In genomic region chr12:6534914-6535696, GRCh38 we compare ENCODE assay signal across 8 cellular contexts. TPM values are rescaled to one million over a fixed set of nuclear protein-coding genes. Genes with fewer than 3 reads are reported as not detected.
DNase-seq lines count a peak whose midpoint lies in the region; ATAC-seq and TF ChIP-seq lines count a peak whose summit lies in the region.

No MANE protein-coding gene starts in this region.

- H3K36me3 ChIP-seq in IMR-90 (ENCODE audit: control insufficient read depth, insufficient read depth, low read length) (peaks cover 51% of the 10 kb centered on the region), tibial artery (peaks cover 33 to 55% (median 42%) of the 10 kb centered on the region in 3 donors)

- peak overlapping the region; percentile 95 for H3K14ac ChIP-seq in IMR-90 (replicated peaks; ENCODE audit: low read depth, low read length)

- peaks cover 58% of the 10 kb centered on the region for H4K20me1 ChIP-seq in IMR-90 (ENCODE audit: insufficient read depth, low read length)

- peaks cover 2 to 68% of the 10 kb centered on the region in 2 experiments; a peak in 3 of 4 replicates for H3K79me1 ChIP-seq in IMR-90 (ENCODE audit: low read depth in 1 of 2, low read length in 2 of 2)

- H4K91ac ChIP-seq in IMR-90 (ENCODE audit: insufficient read depth, low read depth, low read length), result peak overlapping the region; percentile 59

- H3K27ac ChIP-seq in IMR-90 (ENCODE audit: insufficient read depth, low read length) (peak overlapping the region; percentile 93), tibial artery (peak overlapping the region; percentile 95 to 98)

- POLR2A ChIA-PET in AG04449 (lab: Yijun Ruan, JAX) (interaction anchor here (0.6 to 8.1 kb wide), 18 partner anchors 9 to 309 kb away, joined by 3 to 359 read pairs (median 4); partner anchors contain the start of genes IFFO1, MRPL51, TAPBPL and VAMP1), IMR-90 (lab: Charles Lee; ENCODE audit: unreplicated experiment) (interaction anchor here (0.5 to 2.9 kb wide), 6 partner anchors 15 to 200 kb away, joined by 3 to 48 read pairs (median 4); no protein-coding TSS in a partner anchor)

- H3K27me3 Mint-ChIP-seq in osteocyte (ENCODE audit: unreplicated experiment), result no peaks in the 10 kb centered on the region

- H3K9me3 Mint-ChIP-seq in activated naive CD4-positive, alpha-beta T cell treated with anti-CD3 and anti-CD28 coated beads, Interleukin-2, amount 50 U/mL, for 72 hours, result no peaks in the 10 kb centered on the region
- H3K9me3 Mint-ChIP-seq in osteocyte (ENCODE audit: unreplicated experiment), result no peaks in the 10 kb centered on the region

- no TSS peak for BruUV-seq in IMR-90 (replicated peaks; lab: Mats Ljungman, UMichigan)

- TF ChIP-seq POLR2A in IMR-90 (IDR thresholded peaks at IDR 0.05; ENCODE audit: low read depth, low read length), result no peak; the same call in 1 of the 2 replicates

- H2AFZ ChIP-seq in IMR-90 (replicated peaks; ENCODE audit: low read length, poor library complexity), result peak overlapping the region; percentile 69

- peak overlapping the region; percentile 96 to 99 for H3K27ac Mint-ChIP-seq in activated naive CD4-positive, alpha-beta T cell treated with anti-CD3 and anti-CD28 coated beads, Interleukin-2, amount 50 U/mL, for 72 hours
- peak overlapping the region; percentile 97 for H3K27ac Mint-ChIP-seq in osteocyte (ENCODE audit: unreplicated experiment)

- dilution Hi-C loops in IMR-90 (cut with HindIII; ENCODE audit: low sequenced_read_pairs, unreplicated experiment), result no loop called here

- peak overlapping the region; percentile 75 for H3K56ac ChIP-seq in IMR-90 (ENCODE audit: extremely low read depth, insufficient read depth, low read length)

- H2AK9ac ChIP-seq in IMR-90 (replicated peaks; ENCODE audit: low read depth, low read length, poor library complexity), result peak overlapping the region; percentile 98

- H3K4me2 ChIP-seq in IMR-90 (ENCODE audit: low read depth, low read length), result peak overlapping the region; percentile 89

- H3K4me1 Mint-ChIP-seq in osteocyte (ENCODE audit: unreplicated experiment), result peaks cover 54% of the 10 kb centered on the region

- peak overlapping the region; percentile 32 to 51; a peak in 2 of 4 replicates for H4K8ac ChIP-seq in IMR-90 (ENCODE audit: low read depth in 2 of 2, low read length in 2 of 2)

- H3K9ac ChIP-seq in IMR-90 (ENCODE audit: low read depth, low read length), result peak overlapping the region; percentile 92

- peak overlapping the region; percentile 90 for H2AK5ac ChIP-seq in IMR-90 (ENCODE audit: low read depth, low read length)

- no peak for TF ChIP-seq CTCF in AG04449 (IDR thresholded peaks at IDR 0.05; ENCODE audit: insufficient read depth, low read length, missing control alignments)
- TF ChIP-seq CTCF in IMR-90 (conservative IDR thresholded peaks at IDR 0.05; ENCODE audit: low read depth, low read length), result no peak
- no peak for TF ChIP-seq CTCF in osteocyte (IDR thresholded peaks at IDR 0.05)
- no peak for TF ChIP-seq CTCF in tibial artery (IDR thresholded peaks at IDR 0.05)

- WGBS in IMR-90 (ENCODE audit: extremely low coverage in 2 of 2, insufficient read length in 1 of 2), 2 experiments, result 0% methylated on average over 14 of the region's 55 CpGs; no CpG with 5 or more reads in 1 of the 2 experiments

- peak overlapping the region; percentile 82 for H3K4ac ChIP-seq in IMR-90 (ENCODE audit: low read depth, low read length)

- H3K4me3 ChIP-seq in AG04449 (ENCODE audit: low read depth, low read length) (peak overlapping the region; percentile 97), IMR-90 (ENCODE audit: insufficient read depth, low read depth, low read length) (peak overlapping the region; percentile 66), tibial artery (peak overlapping the region; percentile 81 to 98)

- H3K4me3 Mint-ChIP-seq in osteocyte (ENCODE audit: unreplicated experiment), result peak overlapping the region; percentile 90

- H3K27me3 ChIP-seq in IMR-90 (ENCODE audit: control insufficient read depth, insufficient read depth, low read length) (no peaks in the 10 kb centered on the region), tibial artery (no peaks in the 10 kb centered on the region)

- no peak for DNase-seq in AG04449 (ENCODE audit: low read depth, low spot score)
- DNase-seq in IMR-90, result peak; percentile 69
- peak; percentile 71 for DNase-seq in SK-MEL-5 (ENCODE audit: low read depth, low spot score)
- DNase-seq in activated naive CD4-positive, alpha-beta T cell treated with anti-CD3 and anti-CD28 coated beads, Interleukin-2, amount 50 U/mL, for 72 hours (ENCODE audit: low spot score in 2 of 2), result peak; percentile 75 to 91
- peak in 40 of 42 donors; percentile 58 to 86 (median 69) for DNase-seq in head of caudate nucleus
- DNase-seq in osteocyte (ENCODE audit: extremely low spot score, unreplicated experiment), result peak; percentile 88
- peak; percentile 86 to 92 for DNase-seq in tibial artery

- no peak overlapping the region for H2BK20ac ChIP-seq in IMR-90 (ENCODE audit: low read depth, low read length)

- no peak overlapping the region for H2BK15ac ChIP-seq in IMR-90 (ENCODE audit: low read depth, low read length)

- H3K9me3 ChIP-seq in IMR-90 (ENCODE audit: control insufficient read depth, insufficient read depth, low read length), result no peaks in the 10 kb centered on the region
- H3K9me3 ChIP-seq in tibial artery, result no peaks in the 10 kb centered on the region

- in situ Hi-C loops in IMR-90 (cut with MboI; ENCODE audit: low sequenced_read_pairs), result no loop called here
- in situ Hi-C loops in SK-MEL-5 (cut with HindIII; ENCODE audit: low pct_unique_long_range_greater_than_20kb, low sequenced_read_pairs), result no loop called here

- no peak overlapping the region for H4K5ac ChIP-seq in IMR-90 (ENCODE audit: low read depth, low read length)

- peak overlapping the region; percentile 85 for H2BK5ac ChIP-seq in IMR-90 (ENCODE audit: low read depth, low read length, poor library complexity, severe bottlenecking)

- H3K9me1 ChIP-seq in IMR-90 (ENCODE audit: insufficient read depth, low read length), result no peaks in the 10 kb centered on the region

- H3K23ac ChIP-seq in IMR-90 (ENCODE audit: low read depth, low read length), result peak overlapping the region; percentile 92

- peak overlapping the region; percentile 30; the same call in 1 of the 2 replicates for H3K18ac ChIP-seq in IMR-90 (ENCODE audit: low read depth, low read length)

- H3K36me3 Mint-ChIP-seq in activated naive CD4-positive, alpha-beta T cell treated with anti-CD3 and anti-CD28 coated beads, Interleukin-2, amount 50 U/mL, for 72 hours, result peaks cover 61 to 62% of the 10 kb centered on the region in 2 donors
- peaks cover 18% of the 10 kb centered on the region for H3K36me3 Mint-ChIP-seq in osteocyte (ENCODE audit: unreplicated experiment)

- intact Hi-C loops in IMR-90 (cut with micrococcal nuclease) (loop anchor here (1.0 kb wide), 1 partner anchor 112 kb away; no protein-coding TSS in a partner anchor), head of caudate nucleus (cut with DNase I) (loop anchor here (2.0 to 5.0 kb wide), 2 partner anchors 64 to 113 kb away; partner anchors contain the start of gene VAMP1), tibial artery (cut with DNase I; ENCODE audit: low total_unique reads) (loop anchor here (2.0 to 10.0 kb wide), 4 partner anchors 43 to 320 kb away; partner anchors contain the start of genes MRPL51, NCAPD2 and TNFRSF1A)

- no peak for TF ChIP-seq RAD21 in IMR-90 (IDR thresholded peaks at IDR 0.05; ENCODE audit: low read length)

- ATAC-seq in GM18870 (IDR thresholded peaks at IDR 0.05; ENCODE audit: unreplicated experiment), result peak; percentile 10
- no peak for ATAC-seq in IMR-90 (ENCODE audit: low read depth)
- peak; percentile 12 to 50 for ATAC-seq in activated naive CD4-positive, alpha-beta T cell treated with anti-CD3 and anti-CD28 coated beads, Interleukin-2, amount 50 U/mL, for 72 hours

- H3K4me1 ChIP-seq in IMR-90 (ENCODE audit: control insufficient read depth, insufficient read depth, low read length) (peaks cover 14% of the 10 kb centered on the region), tibial artery (peaks cover 0 to 55% (median 46%) of the 10 kb centered on the region in 4 donors)

- no peak overlapping the region for H2BK120ac ChIP-seq in IMR-90 (ENCODE audit: low read depth, low read length)

- CTCF ChIA-PET in AG04449 (lab: Yijun Ruan, JAX), result interaction anchor here (0.8 to 8.6 kb wide), 6 partner anchors 17 to 111 kb away, joined by 3 to 235 read pairs (median 4); partner anchors contain the start of gene IFFO1
- CTCF ChIA-PET in IMR-90 (lab: Yijun Ruan, JAX), result no interaction called here

RNA-seq across cellular contexts. Expression of gene GAPDH, which starts 0.8 kb away (rescaled TPM):
- total RNA-seq in IMR-90 (2012; rRNA removed) (11,536 and 12,939 TPM in 2 replicates), osteocyte (1,754 and 1,775 TPM in 2 replicates)
- 21,893 and 22,387 TPM in 2 replicates for polyA plus RNA-seq in IMR-90 (2012; rRNA removed)
- 8,363 and 20,126 TPM in 2 replicates for polyA plus RNA-seq in IMR-90 (2012; cell fraction: cytosol; rRNA removed)
- polyA plus RNA-seq in IMR-90 (2012; cell fraction: nucleus; rRNA removed; ENCODE audit: low replicate concordance), result 5,196 and 8,980 TPM in 2 replicates
- 9,488 and 9,829 TPM in 2 replicates for total RNA-seq in SK-MEL-5 (2014; rRNA removed; shearing (Covaris generic))
- 11,028 and 11,713 TPM in 2 replicates for polyA plus RNA-seq in SK-MEL-5 (2015; cell fraction: cytosol; rRNA removed)
- polyA plus RNA-seq in SK-MEL-5 (2015; cell fraction: nucleus; rRNA removed), result 3,036 and 3,118 TPM in 2 replicates
- total RNA-seq in activated naive CD4-positive, alpha-beta T cell treated with anti-CD3 and anti-CD28 coated beads, Interleukin-2, amount 50 U/mL, for 72 hours, result 1,000 to 10,000 TPM; 5,900 to 8,209 TPM

RNA-seq across cellular contexts. Expression of gene IFFO1, which starts 20.7 kb away (rescaled TPM):
- total RNA-seq in IMR-90 (2012; rRNA removed), result 5.6 and 5.8 TPM in 2 replicates
- polyA plus RNA-seq in IMR-90 (2012; rRNA removed), result 35.1 and 37.8 TPM in 2 replicates
- polyA plus RNA-seq in IMR-90 (2012; cell fraction: cytosol; rRNA removed), result 30.6 and 33.4 TPM in 2 replicates
- 194 and 345 TPM in 2 replicates for polyA plus RNA-seq in IMR-90 (2012; cell fraction: nucleus; rRNA removed; ENCODE audit: low replicate concordance)
- 6.2 and 7.5 TPM in 2 replicates for total RNA-seq in SK-MEL-5 (2014; rRNA removed; shearing (Covaris generic))
- 10.1 and 13.0 TPM in 2 replicates for polyA plus RNA-seq in SK-MEL-5 (2015; cell fraction: cytosol; rRNA removed)
- polyA plus RNA-seq in SK-MEL-5 (2015; cell fraction: nucleus; rRNA removed), result 196 and 209 TPM in 2 replicates
- 10 to 100 TPM; 10.3 to 16.4 TPM for total RNA-seq in activated naive CD4-positive, alpha-beta T cell treated with anti-CD3 and anti-CD28 coated beads, Interleukin-2, amount 50 U/mL, for 72 hours
- 35.9 and 40.7 TPM in 2 replicates for total RNA-seq in osteocyte

RNA-seq across cellular contexts. Expression of gene NOP2, which starts 33.0 kb away (rescaled TPM):
- total RNA-seq in IMR-90 (2012; rRNA removed) (32.5 and 35.8 TPM in 2 replicates), osteocyte (32.5 and 34.5 TPM in 2 replicates)
- 49.9 and 51.7 TPM in 2 replicates for polyA plus RNA-seq in IMR-90 (2012; rRNA removed)
- polyA plus RNA-seq in IMR-90 (2012; cell fraction: cytosol; rRNA removed), result 11.8 and 18.6 TPM in 2 replicates
- polyA plus RNA-seq in IMR-90 (2012; cell fraction: nucleus; rRNA removed; ENCODE audit: low replicate concordance), result 170 and 206 TPM in 2 replicates
- 63.6 and 77.1 TPM in 2 replicates for total RNA-seq in SK-MEL-5 (2014; rRNA removed; shearing (Covaris generic))
- polyA plus RNA-seq in SK-MEL-5 (2015; cell fraction: cytosol; rRNA removed), result 47.5 and 57.9 TPM in 2 replicates
- 687 and 761 TPM in 2 replicates for polyA plus RNA-seq in SK-MEL-5 (2015; cell fraction: nucleus; rRNA removed)
- 10 to 100 TPM; 78.8 to 79.8 TPM for total RNA-seq in activated naive CD4-positive, alpha-beta T cell treated with anti-CD3 and anti-CD28 coated beads, Interleukin-2, amount 50 U/mL, for 72 hours

RNA-seq across cellular contexts. Expression of gene NCAPD2, which starts 41.2 kb away (rescaled TPM):
- total RNA-seq in IMR-90 (2012; rRNA removed) (52.8 and 57.9 TPM in 2 replicates), osteocyte (36.4 and 36.9 TPM in 2 replicates)
- 35.6 and 40.9 TPM in 2 replicates for polyA plus RNA-seq in IMR-90 (2012; rRNA removed)
- 24.1 and 33.8 TPM in 2 replicates for polyA plus RNA-seq in IMR-90 (2012; cell fraction: cytosol; rRNA removed)
- 21.1 and 24.2 TPM in 2 replicates for polyA plus RNA-seq in IMR-90 (2012; cell fraction: nucleus; rRNA removed; ENCODE audit: low replicate concordance)
- 53.5 and 56.4 TPM in 2 replicates for total RNA-seq in SK-MEL-5 (2014; rRNA removed; shearing (Covaris generic))
- 87.3 and 123 TPM in 2 replicates for polyA plus RNA-seq in SK-MEL-5 (2015; cell fraction: cytosol; rRNA removed)
- polyA plus RNA-seq in SK-MEL-5 (2015; cell fraction: nucleus; rRNA removed), result 75.3 and 84.0 TPM in 2 replicates
- 100 to 1,000 TPM; 208 to 276 TPM for total RNA-seq in activated naive CD4-positive, alpha-beta T cell treated with anti-CD3 and anti-CD28 coated beads, Interleukin-2, amount 50 U/mL, for 72 hours

RNA-seq across cellular contexts. Expression of gene MRPL51, which starts 42.0 kb away (rescaled TPM):
- 80.1 and 126 TPM in 2 replicates for total RNA-seq in IMR-90 (2012; rRNA removed)
- 151 and 160 TPM in 2 replicates for polyA plus RNA-seq in IMR-90 (2012; rRNA removed)
- polyA plus RNA-seq in IMR-90 (2012; cell fraction: cytosol; rRNA removed), result 68.0 and 178 TPM in 2 replicates
- 16.5 and 43.9 TPM in 2 replicates for polyA plus RNA-seq in IMR-90 (2012; cell fraction: nucleus; rRNA removed; ENCODE audit: low replicate concordance)
- 252 and 261 TPM in 2 replicates for total RNA-seq in SK-MEL-5 (2014; rRNA removed; shearing (Covaris generic))
- 92.9 and 155 TPM in 2 replicates for polyA plus RNA-seq in SK-MEL-5 (2015; cell fraction: cytosol; rRNA removed)
- polyA plus RNA-seq in SK-MEL-5 (2015; cell fraction: nucleus; rRNA removed), result 13.1 and 18.8 TPM in 2 replicates
- total RNA-seq in activated naive CD4-positive, alpha-beta T cell treated with anti-CD3 and anti-CD28 coated beads, Interleukin-2, amount 50 U/mL, for 72 hours, result 100 to 1,000 TPM; 305 to 440 TPM
- 172 TPM in 2 replicates for total RNA-seq in osteocyte
